Comparison of ENCODE assay signal across 9 cellular contexts in the genomic region with DNA sequence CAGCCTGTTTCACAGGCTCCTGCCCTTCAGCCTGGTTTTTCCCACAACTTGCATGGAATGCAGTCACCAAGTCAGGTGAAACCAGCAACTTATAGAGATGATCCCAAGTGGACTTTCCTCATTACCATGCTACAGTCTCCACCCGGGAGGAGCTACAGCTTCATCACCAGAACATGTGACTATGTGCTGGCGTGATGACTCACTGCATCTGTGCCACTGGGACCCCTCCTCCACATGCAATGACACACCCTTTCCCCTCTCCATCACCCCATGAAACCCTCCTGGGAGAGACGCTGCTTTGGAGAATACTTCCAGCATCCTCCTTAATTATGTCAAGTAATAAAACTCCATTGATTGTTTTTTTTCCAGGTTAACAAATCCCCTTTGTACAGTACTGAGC. TPM values are rescaled to one million over a fixed set of nuclear protein-coding genes. Genes with fewer than 3 reads are reported as not detected.
DNase-seq lines count a peak whose midpoint lies in the region; ATAC-seq lines count a peak whose summit lies in the region.
"Had no signal": no experiment of that assay in that cellular context is flagged by ENCODE, and none has a peak within 500 bp of the region (broad histone marks: within the 10 kb centered on the region; RNA-seq: fewer than 3 reads in every experiment).

No MANE protein-coding gene starts in this region.

- no peak overlapping the region for H3K4me3 Mint-ChIP-seq in activated T-cell treated with anti-CD3 and anti-CD28 coated beads, Interleukin-2, amount 50 U/mL, for 4 hours

- no peaks in the 10 kb centered on the region for H3K9me3 Mint-ChIP-seq in activated T-cell treated with anti-CD3 and anti-CD28 coated beads, Interleukin-2, amount 50 U/mL, for 4 hours

- peaks cover 30% of the 10 kb centered on the region for H3K36me3 Mint-ChIP-seq in activated T-cell treated with anti-CD3 and anti-CD28 coated beads, Interleukin-2, amount 50 U/mL, for 4 hours (ENCODE audit: insufficient read depth)

- no peaks in the 10 kb centered on the region for H3K27me3 Mint-ChIP-seq in activated T-cell treated with anti-CD3 and anti-CD28 coated beads, Interleukin-2, amount 50 U/mL, for 4 hours (ENCODE audit: low read depth)

- peak; percentile 57 to 61 for ATAC-seq in activated T-cell treated with anti-CD3 and anti-CD28 coated beads, Interleukin-2, amount 50 U/mL, for 4 hours
- ATAC-seq in left ventricle myocardium superior (no peak), GM18873 (IDR thresholded peaks at IDR 0.05; ENCODE audit: low FRiP score, unreplicated experiment) (no peak)

- H3K27ac ChIP-seq in substantia nigra (ENCODE audit: low read depth, low read length, poor library complexity, severe bottlenecking): peak overlapping the region; percentile 76
- H3K27ac ChIP-seq: heart left ventricle had no signal

- peaks cover 7% of the 10 kb centered on the region for H3K4me1 Mint-ChIP-seq in activated T-cell treated with anti-CD3 and anti-CD28 coated beads, Interleukin-2, amount 50 U/mL, for 4 hours (ENCODE audit: low read depth)

- intact Hi-C loops in left ventricle myocardium superior (cut with micrococcal nuclease): no loop called here

- peak; percentile 66 for DNase-seq in activated effector memory CD4-positive, alpha-beta T cell treated with anti-CD3 and anti-CD28 coated beads, Interleukin-2, amount 50 U/mL, for 16 hours
- no peak for DNase-seq in activated effector memory CD4-positive, alpha-beta T cell treated with Interleukin-2 at 50 U/mL for 16 hours
- DNase-seq in activated T-cell treated with anti-CD3 and anti-CD28 coated beads, Interleukin-2, amount 50 U/mL, for 4 hours: no peak
- DNase-seq in glomerular visceral epithelial cell (ENCODE audit: extremely low spot score) (peak; percentile 69), substantia nigra (lab: John Stamatoyannopoulos, UW) (peak in 17 of 49 donors; percentile 4 to 61 (median 30)), left ventricle myocardium superior (no peak)
- DNase-seq in stimulated activated CD8-positive, alpha-beta memory T cell treated with anti-CD3 and anti-CD28 coated beads, Interleukin-4, amount 100 ng/mL, for 48 hours: no peak
- DNase-seq: heart left ventricle had no signal

RNA-seq across cellular contexts. Expression of a gene that starts 17.6 kb away (rescaled TPM):
- 10 to 100 TPM; 46.7 to 52.9 (median 52.8) TPM for total RNA-seq in activated T-cell treated with anti-CD3 and anti-CD28 coated beads, Interleukin-2, amount 50 U/mL, for 4 hours
- 53.6 TPM for total RNA-seq in left ventricle myocardium superior

RNA-seq across cellular contexts. Expression of a gene that starts 20.7 kb away (rescaled TPM):
- not detected for total RNA-seq in activated T-cell treated with anti-CD3 and anti-CD28 coated beads, Interleukin-2, amount 50 U/mL, for 4 hours
- total RNA-seq in left ventricle myocardium superior: not detected
- total RNA-seq: heart left ventricle had no signal

Comparison
In these comparisons a context has a peak if more than half of its experiments do, and no peak if none do; other contexts are left out.
1. DNase-seq: peak in activated effector memory CD4-positive, alpha-beta T cell treated with anti-CD3 and anti-CD28 coated beads, Interleukin-2, amount 50 U/mL, for 16 hours (single experiment) and glomerular visceral epithelial cell (single experiment); none in activated effector memory CD4-positive, alpha-beta T cell treated with Interleukin-2 at 50 U/mL for 16 hours (single experiment), activated T-cell treated with anti-CD3 and anti-CD28 coated beads, Interleukin-2, amount 50 U/mL, for 4 hours (single experiment), left ventricle myocardium superior (single experiment) and stimulated activated CD8-positive, alpha-beta memory T cell treated with anti-CD3 and anti-CD28 coated beads, Interleukin-4, amount 100 ng/mL, for 48 hours (single experiment).
2. ATAC-seq: peak in activated T-cell treated with anti-CD3 and anti-CD28 coated beads, Interleukin-2, amount 50 U/mL, for 4 hours (2 of 2); none in left ventricle myocardium superior (single experiment) and GM18873 (single experiment).